8 cellular contexts compared by ENCODE assay signal in the genomic region with DNA sequence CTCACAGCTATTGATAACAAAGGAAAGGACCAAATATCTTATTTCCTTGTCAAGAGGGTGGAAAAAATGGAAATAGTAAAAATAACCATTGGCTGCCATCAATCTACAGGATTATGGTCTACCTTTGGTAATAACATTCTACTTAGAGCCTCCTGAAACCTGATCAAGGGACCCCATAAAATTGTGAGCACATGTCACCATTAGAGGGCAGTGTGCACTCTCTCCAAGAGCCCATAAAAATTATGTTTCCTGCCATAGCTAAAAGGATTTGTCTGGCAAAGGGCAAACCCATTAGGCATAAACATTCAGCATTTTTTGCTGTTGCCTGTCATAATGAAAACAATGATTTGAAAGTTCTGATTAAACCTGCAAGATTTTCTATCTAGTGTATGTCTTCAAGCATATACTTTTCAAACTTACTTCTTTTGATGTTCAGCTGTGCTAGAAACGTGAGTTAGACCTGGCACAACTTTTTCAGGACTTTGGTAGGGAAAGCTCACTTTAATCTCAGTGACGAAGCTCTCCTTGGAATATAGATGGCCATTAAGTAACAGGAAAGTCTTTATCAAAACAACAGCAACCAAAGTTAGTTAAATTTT.
DNase-seq lines count a peak whose midpoint lies in the region; ATAC-seq and TF ChIP-seq lines count a peak whose summit lies in the region.

No MANE protein-coding gene starts in this region.

- no peaks in the 10 kb centered on the region for H3K9me3 Mint-ChIP-seq in activated naive CD8-positive, alpha-beta T cell treated with anti-CD3 and anti-CD28 coated beads, Interleukin-2, amount 50 U/mL, for 24 hours

- no peaks in the 10 kb centered on the region for H4K20me1 ChIP-seq in Loucy (ENCODE audit: insufficient read depth, low read length, poor library complexity, severe bottlenecking)

- intact Hi-C loops in left ventricle myocardium inferior (cut with micrococcal nuclease), result no loop called here

- H3K27me3 ChIP-seq in Loucy (ENCODE audit: insufficient read depth, low read length, poor library complexity, severe bottlenecking) (no peaks in the 10 kb centered on the region), left ventricle myocardium inferior (ENCODE audit: low read depth) (peaks cover 20% of the 10 kb centered on the region)

- H3K36me3 Mint-ChIP-seq in activated naive CD8-positive, alpha-beta T cell treated with anti-CD3 and anti-CD28 coated beads, Interleukin-2, amount 50 U/mL, for 24 hours (ENCODE audit: low read depth), result no peaks in the 10 kb centered on the region

- H3K4me3 ChIP-seq in Loucy (ENCODE audit: low read length, poor library complexity, severe bottlenecking) (no peak overlapping the region), left ventricle myocardium inferior (no peak overlapping the region), skeletal muscle cell (ENCODE audit: low read depth, low read length) (no peak overlapping the region)

- H3K36me3 ChIP-seq in Loucy (ENCODE audit: insufficient read depth, low read length) (no peaks in the 10 kb centered on the region), left ventricle myocardium inferior (no peaks in the 10 kb centered on the region)

- no peaks in the 10 kb centered on the region for H3K4me1 ChIP-seq in Loucy (ENCODE audit: insufficient read depth, low read length, poor library complexity, severe bottlenecking)
- H3K4me1 ChIP-seq in left ventricle myocardium inferior, result peaks cover 10% of the 10 kb centered on the region

- DNase-seq in SIG-M5 treated with dmso at 0.1 percent for 504 hours (lab: John Stamatoyannopoulos, UW; ENCODE audit: unreplicated experiment) (peak; percentile 61), SIG-M5 (lab: John Stamatoyannopoulos, UW) (no peak), RKO (ENCODE audit: low spot score) (peak; percentile 81), left ventricle myocardium inferior (no peak), skeletal muscle cell (ENCODE audit: low read depth) (peak; percentile 17)
- DNase-seq in activated naive CD8-positive, alpha-beta T cell treated with anti-CD3 and anti-CD28 coated beads, Interleukin-2, amount 50 U/mL, for 24 hours, result peak; percentile 45

- H3K9ac ChIP-seq in Loucy (ENCODE audit: low read depth, low read length, poor library complexity, severe bottlenecking), result no peak overlapping the region

- H3K4me1 Mint-ChIP-seq in activated naive CD8-positive, alpha-beta T cell treated with anti-CD3 and anti-CD28 coated beads, Interleukin-2, amount 50 U/mL, for 24 hours, result peaks cover 15% of the 10 kb centered on the region

- H3K9me3 ChIP-seq in Loucy (ENCODE audit: insufficient read depth, low read depth, low read length), result no peaks in the 10 kb centered on the region
- H3K9me3 ChIP-seq in left ventricle myocardium inferior (replicated peaks), result no peaks in the 10 kb centered on the region

- no peak overlapping the region for H3K27ac ChIP-seq in left ventricle myocardium inferior (replicated peaks)

- TF ChIP-seq CTCF in Loucy (conservative IDR thresholded peaks at IDR 0.05; ENCODE audit: low read length), result peak; percentile 93
- TF ChIP-seq CTCF in left ventricle myocardium inferior (IDR thresholded peaks at IDR 0.05; ENCODE audit: borderline replicate concordance), result peak; percentile 79

- H3K27ac Mint-ChIP-seq in activated naive CD8-positive, alpha-beta T cell treated with anti-CD3 and anti-CD28 coated beads, Interleukin-2, amount 50 U/mL, for 24 hours, result no peak overlapping the region

- H3K9me2 ChIP-seq in Loucy (replicated peaks; ENCODE audit: low read depth, low read length), result no peaks in the 10 kb centered on the region

- no peaks in the 10 kb centered on the region for H3F3A ChIP-seq in Loucy (ENCODE audit: low read depth)

- ATAC-seq in activated naive CD8-positive, alpha-beta T cell treated with anti-CD3 and anti-CD28 coated beads, Interleukin-2, amount 50 U/mL, for 24 hours, result peak; percentile 63
- no peak for ATAC-seq in HG03565 (IDR thresholded peaks at IDR 0.05; ENCODE audit: unreplicated experiment)

- H3K4me3 Mint-ChIP-seq in activated naive CD8-positive, alpha-beta T cell treated with anti-CD3 and anti-CD28 coated beads, Interleukin-2, amount 50 U/mL, for 24 hours, result no peak overlapping the region

- H3K4me2 ChIP-seq in Loucy (ENCODE audit: low read depth, low read length, poor library complexity, severe bottlenecking), result no peak overlapping the region

- H3K79me2 ChIP-seq in Loucy (ENCODE audit: insufficient read depth, low read length), result no peaks in the 10 kb centered on the region

- H3K27me3 Mint-ChIP-seq in activated naive CD8-positive, alpha-beta T cell treated with anti-CD3 and anti-CD28 coated beads, Interleukin-2, amount 50 U/mL, for 24 hours, result no peaks in the 10 kb centered on the region

- no peak overlapping the region for H2AFZ ChIP-seq in Loucy (ENCODE audit: low read length)

Comparison
In these comparisons a context has a peak if more than half of its experiments do, and no peak if none do; other contexts are left out.
1. DNase-seq: peak in SIG-M5 treated with dmso at 0.1 percent for 504 hours (single experiment), RKO (single experiment), activated naive CD8-positive, alpha-beta T cell treated with anti-CD3 and anti-CD28 coated beads, Interleukin-2, amount 50 U/mL, for 24 hours (single experiment) and skeletal muscle cell (single experiment); none in SIG-M5 (single experiment) and left ventricle myocardium inferior (single experiment).